Comparison of ENCODE assay signal across 1 cellular context in genomic region chr6:84768442-84769174, GRCh38.
TF ChIP-seq lines count a peak whose summit lies in the region.

No MANE protein-coding gene starts in this region.

TF ChIP-seq in WTC11, 78 proteins besides CTCF, POLR2A, EP300 and RAD21 (continued from another document):
- no peak for TF ChIP-seq ZMAT4 (CRISPR knock-in tag; IDR thresholded peaks at IDR 0.05)
- no peak for TF ChIP-seq MYBL2 (CRISPR knock-in tag; IDR thresholded peaks at IDR 0.05)
- no peak for TF ChIP-seq ZNF219 (CRISPR knock-in tag; IDR thresholded peaks at IDR 0.05; ENCODE audit: borderline replicate concordance)
- no peak for TF ChIP-seq MAX (CRISPR knock-in tag; IDR thresholded peaks at IDR 0.05)
- no peak for TF ChIP-seq CREB1 (CRISPR knock-in tag; IDR thresholded peaks at IDR 0.05)
- no peak for TF ChIP-seq PRRX2 (CRISPR knock-in tag; IDR thresholded peaks at IDR 0.05)
